10 cellular contexts compared by ENCODE assay signal in genomic region chr2:85435986-85436835, GRCh38. TPM values are rescaled to one million over a fixed set of nuclear protein-coding genes. Genes with fewer than 3 reads are reported as not detected.
DNase-seq lines count a peak whose midpoint lies in the region; ATAC-seq and TF ChIP-seq lines count a peak whose summit lies in the region.
"Had no signal": no experiment of that assay in that cellular context is flagged by ENCODE, and none has a peak within 500 bp of the region (broad histone marks: within the 10 kb centered on the region; RNA-seq: fewer than 3 reads in every experiment).

No MANE protein-coding gene starts in this region.

- no peaks in the 10 kb centered on the region for H3K36me3 Mint-ChIP-seq in activated naive CD4-positive, alpha-beta T cell treated with anti-CD3 and anti-CD28 coated beads, Interleukin-2, amount 50 U/mL, for 24 hours
- H3K36me3 Mint-ChIP-seq in activated naive CD8-positive, alpha-beta T cell treated with anti-CD3 and anti-CD28 coated beads, Interleukin-2, amount 10 ng/mL, durations not matched to agents 7 days and 5 days: no peaks in the 10 kb centered on the region
- H3K36me3 Mint-ChIP-seq in type B pancreatic cell: no peaks in the 10 kb centered on the region

- H3K4me3 Mint-ChIP-seq in activated naive CD4-positive, alpha-beta T cell treated with anti-CD3 and anti-CD28 coated beads, Interleukin-2, amount 50 U/mL, for 24 hours: peak overlapping the region; percentile 2
- H3K4me3 Mint-ChIP-seq in activated naive CD8-positive, alpha-beta T cell treated with anti-CD3 and anti-CD28 coated beads, Interleukin-2, amount 10 ng/mL, durations not matched to agents 7 days and 5 days: no peak overlapping the region
- peak overlapping the region; percentile 60 for H3K4me3 Mint-ChIP-seq in type B pancreatic cell

- no peak overlapping the region for H3K9ac ChIP-seq in mucosa of rectum (ENCODE audit: low read depth in 1 of 2, low read length in 2 of 2)

- no peaks in the 10 kb centered on the region for H3K9me3 Mint-ChIP-seq in activated naive CD4-positive, alpha-beta T cell treated with anti-CD3 and anti-CD28 coated beads, Interleukin-2, amount 50 U/mL, for 24 hours
- no peaks in the 10 kb centered on the region for H3K9me3 Mint-ChIP-seq in activated naive CD8-positive, alpha-beta T cell treated with anti-CD3 and anti-CD28 coated beads, Interleukin-2, amount 10 ng/mL, durations not matched to agents 7 days and 5 days
- no peaks in the 10 kb centered on the region for H3K9me3 Mint-ChIP-seq in type B pancreatic cell

- H3K27me3 Mint-ChIP-seq in activated naive CD4-positive, alpha-beta T cell treated with anti-CD3 and anti-CD28 coated beads, Interleukin-2, amount 50 U/mL, for 24 hours: no peaks in the 10 kb centered on the region
- H3K27me3 Mint-ChIP-seq in activated naive CD8-positive, alpha-beta T cell treated with anti-CD3 and anti-CD28 coated beads, Interleukin-2, amount 10 ng/mL, durations not matched to agents 7 days and 5 days: no peaks in the 10 kb centered on the region
- H3K27me3 Mint-ChIP-seq in type B pancreatic cell: no peaks in the 10 kb centered on the region

- no peak overlapping the region for H3K4me3 ChIP-seq in mucosa of rectum (ENCODE audit: low read length in 2 of 2)

- TF ChIP-seq CTCF in type B pancreatic cell (conservative IDR thresholded peaks at IDR 0.05): peak; percentile 17

- H3K9me3 ChIP-seq in mucosa of rectum (ENCODE audit: control insufficient read depth in 2 of 2, low read length in 2 of 2): no peaks in the 10 kb centered on the region

- no peak for DNase-seq in activated naive CD4-positive, alpha-beta T cell treated with anti-CD3 and anti-CD28 coated beads, Interleukin-2, amount 50 U/mL, for 16 hours
- DNase-seq in activated naive CD8-positive, alpha-beta T cell treated with anti-CD3 and anti-CD28 coated beads, Interleukin-2, amount 10 ng/mL, durations not matched to agents 7 days and 5 days: no peak
- DNase-seq in type B pancreatic cell (ENCODE audit: extremely low spot score, unreplicated experiment) (no peak), GM19238 (ENCODE audit: insufficient read length, low spot score) (no peak), NAMALWA (ENCODE audit: low spot score) (no peak), COLO829 (ENCODE audit: low spot score) (no peak)
- DNase-seq: HCEC 1CT had no signal

- H3K27ac Mint-ChIP-seq in activated naive CD4-positive, alpha-beta T cell treated with anti-CD3 and anti-CD28 coated beads, Interleukin-2, amount 50 U/mL, for 24 hours: peak overlapping the region; percentile 99
- H3K27ac Mint-ChIP-seq in activated naive CD8-positive, alpha-beta T cell treated with anti-CD3 and anti-CD28 coated beads, Interleukin-2, amount 10 ng/mL, durations not matched to agents 7 days and 5 days: peak overlapping the region; percentile 93
- H3K27ac Mint-ChIP-seq in type B pancreatic cell: peak overlapping the region; percentile 88

- H3K36me3 ChIP-seq in mucosa of rectum (ENCODE audit: control insufficient read depth in 2 of 2, insufficient read depth in 2 of 2, low read length in 2 of 2): no peaks in the 10 kb centered on the region

- peak overlapping the region; percentile 86 for H3K27ac ChIP-seq in mucosa of rectum (ENCODE audit: low read depth in 2 of 2, low read length in 2 of 2)

- H3K4me1 ChIP-seq in mucosa of rectum (ENCODE audit: control insufficient read depth in 2 of 2, insufficient read depth in 2 of 2, low read length in 2 of 2): peaks cover 18 to 23% of the 10 kb centered on the region in 2 donors

- peaks cover 29% of the 10 kb centered on the region for H3K4me1 Mint-ChIP-seq in activated naive CD4-positive, alpha-beta T cell treated with anti-CD3 and anti-CD28 coated beads, Interleukin-2, amount 50 U/mL, for 24 hours
- H3K4me1 Mint-ChIP-seq in activated naive CD8-positive, alpha-beta T cell treated with anti-CD3 and anti-CD28 coated beads, Interleukin-2, amount 10 ng/mL, durations not matched to agents 7 days and 5 days: peaks cover 33% of the 10 kb centered on the region
- H3K4me1 Mint-ChIP-seq in type B pancreatic cell (ENCODE audit: unreplicated experiment): peaks cover 29% of the 10 kb centered on the region

- POLR2A ChIA-PET in activated naive CD8-positive, alpha-beta T cell treated with anti-CD3 and anti-CD28 coated beads, Interleukin-2, amount 10 ng/mL, durations not matched to agents 7 days and 5 days (lab: Charles Lee): interaction anchor here (1.4 to 7.3 kb wide), 3 partner anchors 15 to 103 kb away, joined by 3 to 116 read pairs (median 5); partner anchors contain the start of gene MAT2A

- no peaks in the 10 kb centered on the region for H3K27me3 ChIP-seq in mucosa of rectum (ENCODE audit: control insufficient read depth in 2 of 2, insufficient read depth in 2 of 2, low read length in 2 of 2)

- no peak for ATAC-seq in activated naive CD8-positive, alpha-beta T cell treated with anti-CD3 and anti-CD28 coated beads, Interleukin-2, amount 10 ng/mL, durations not matched to agents 7 days and 5 days (ENCODE audit: low read depth)

RNA-seq across cellular contexts. Expression of gene SH2D6, which starts 17.7 kb away (rescaled TPM):
- 1 to 10 TPM in 1 of 2 experiments, under 1 TPM in 1; 0.94 to 1.4 TPM for total RNA-seq in activated naive CD8-positive, alpha-beta T cell treated with anti-CD3 and anti-CD28 coated beads, Interleukin-2, amount 10 ng/mL, durations not matched to agents 7 days and 5 days
- 0.97 TPM in 1 of 2 replicates, not detected in the other for total RNA-seq in type B pancreatic cell (ENCODE audit: low replicate concordance)
- total RNA-seq: glomerular endothelial cell had no signal

RNA-seq across cellular contexts. Expression of gene CAPG, which starts 26.0 kb away (rescaled TPM):
- 100 to 1,000 TPM; 263 to 279 TPM for total RNA-seq in activated naive CD8-positive, alpha-beta T cell treated with anti-CD3 and anti-CD28 coated beads, Interleukin-2, amount 10 ng/mL, durations not matched to agents 7 days and 5 days
- total RNA-seq in type B pancreatic cell (ENCODE audit: low replicate concordance): 61.1 and 195 TPM in 2 replicates
